22 cellular contexts compared by ENCODE assay signal in the genomic region with DNA sequence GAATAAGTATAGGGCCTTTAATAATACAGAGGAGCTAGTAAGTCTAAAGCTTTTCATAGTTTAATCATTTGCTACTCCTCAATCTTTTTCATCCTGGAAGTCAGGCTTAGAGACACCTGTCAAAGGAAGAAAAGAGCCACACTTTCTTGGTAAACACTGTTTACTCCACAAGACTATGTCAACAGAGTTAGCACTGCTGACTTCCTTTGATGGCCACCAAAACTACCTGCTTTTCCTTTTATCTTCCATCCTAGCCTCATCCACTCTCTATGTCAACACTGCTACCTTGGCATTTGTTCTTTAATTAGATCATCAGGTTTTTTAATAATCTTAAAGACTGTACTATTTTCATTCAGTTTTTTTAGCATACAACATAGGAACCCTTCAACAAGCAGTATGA.
"Had no signal": no experiment of that assay in that cellular context is flagged by ENCODE, and none has a peak within 500 bp of the region (broad histone marks: within the 10 kb centered on the region; RNA-seq: fewer than 3 reads in every experiment).

No MANE protein-coding gene starts in this region.

- H3K9me3 ChIP-seq: ovary, psoas muscle, spleen, thoracic aorta, tibial nerve had no signal

- DNase-seq: dermis blood vessel endothelial cell; hypothalamus; immature natural killer cell; islet precursor cell; kidney glomerular epithelial cell; left colon; left ventricle myocardium superior; natural killer cell; occipital lobe; ovary; posterior cingulate gyrus; psoas muscle; right cardiac atrium; spleen; stimulated activated CD4-positive, alpha-beta T cell treated with anti-CD3 and anti-CD28 coated beads, Interleukin-4, amount 100 ng/mL, for 4 hours had no signal

- H3K36me3 ChIP-seq: ovary, spleen, thoracic aorta, tibial nerve had no signal

- H3K27ac ChIP-seq: coronary artery, ovary, psoas muscle, skin epidermis, spleen, thoracic aorta, tibial nerve had no signal

- FAIRE-seq: frontal cortex had no signal

- H3K4me3 ChIP-seq: coronary artery, lung, ovary, psoas muscle, skin epidermis, spleen, thoracic aorta, tibial nerve had no signal

- H3K27me3 ChIP-seq: ovary, spleen, tibial nerve had no signal

- ATAC-seq: left colon; left ventricle myocardium superior; natural killer cell; psoas muscle; right cardiac atrium; stimulated activated memory B cell treated with anti-CD40 and anti-IgM and Interleukin-4, amounts not matched to agents 10 μg/mL and 1 μg/mL and 100 μg/mL, for 72 hours had no signal
